Comparison of ENCODE assay signal across 8 cellular contexts in the genomic region with DNA sequence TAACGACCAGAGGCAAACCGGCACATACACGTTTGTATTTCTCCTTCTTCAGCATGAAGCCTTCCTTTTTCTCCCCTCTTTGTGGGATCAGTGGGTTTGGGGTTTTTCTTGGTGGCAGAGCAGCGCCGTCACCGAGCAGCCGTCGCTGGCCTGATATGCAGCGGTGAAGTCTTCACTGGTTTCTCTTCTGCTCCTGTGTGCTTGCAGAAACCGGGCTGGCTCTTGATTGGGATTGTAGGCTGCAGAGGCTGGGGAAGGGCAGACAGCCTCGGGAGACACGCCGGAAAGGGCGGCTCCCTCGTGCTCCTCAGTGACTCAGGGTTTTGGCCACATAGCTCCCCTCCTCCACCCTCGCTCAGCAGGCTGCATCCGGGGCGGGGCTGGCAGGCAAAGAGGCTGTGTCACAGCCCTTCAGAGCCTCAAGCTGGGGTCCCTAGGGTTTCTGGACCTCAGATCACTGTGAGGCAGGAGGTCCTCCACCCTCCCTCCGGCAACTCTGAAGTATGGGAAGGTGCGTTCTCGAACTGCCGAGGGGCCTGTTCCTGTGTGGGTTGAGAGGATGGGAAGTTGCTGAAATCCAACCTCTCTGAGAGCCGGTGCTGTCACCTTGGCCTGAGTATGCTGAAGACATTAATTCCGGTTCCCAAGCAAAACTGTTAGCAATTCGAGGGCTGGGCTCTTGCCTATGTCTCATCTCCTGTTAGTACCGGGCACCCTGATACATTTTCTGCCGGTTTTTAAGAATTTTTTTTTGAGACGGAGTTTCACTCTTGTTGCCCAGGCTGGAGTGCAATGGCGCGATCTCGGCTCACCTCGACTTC. TPM values are rescaled to one million over a fixed set of nuclear protein-coding genes. Genes with fewer than 3 reads are reported as not detected.
A peak's percentile ranks its signal among the peaks of the same experiment; 100 is the strongest.
DNase-seq lines count a peak whose midpoint lies in the region; ATAC-seq and TF ChIP-seq lines count a peak whose summit lies in the region.

No MANE protein-coding gene starts in this region.

- no peaks in the 10 kb centered on the region for H3K27me3 ChIP-seq in AG04450 (ENCODE audit: control insufficient read depth, insufficient read depth, low read length)

- peaks cover 11% of the 10 kb centered on the region for H3K9me3 ChIP-seq in AG04450 (ENCODE audit: control insufficient read depth, insufficient read depth, low read length)

- DNase-seq in AG04450 (ENCODE audit: low read depth, low spot score) (peak; percentile 16), NCI-H510A treated with DMSO at 0.1 percent for 48 hours (lab: John Stamatoyannopoulos, UW) (peak; percentile 85), mesenteric fat pad (ENCODE audit: low spot score) (peak; percentile 97)
- DNase-seq in activated CD4-positive, alpha-beta T cell treated with anti-CD3 and anti-CD28 coated beads, Interleukin-2, amount 50 U/mL, for 4 hours: peak; percentile 85 to 86
- peak; percentile 78 for DNase-seq in effector CD4-positive, alpha-beta T cell
- peak; percentile 84 to 87 for DNase-seq in stimulated activated CD8-positive, alpha-beta memory T cell treated with anti-CD3 and anti-CD28 coated beads, Interleukin-15, amount 100 ng/mL, for 48 hours (ENCODE audit: low read depth in 2 of 2)

- peak; percentile 77 for ATAC-seq in GM18870 (IDR thresholded peaks at IDR 0.05; ENCODE audit: unreplicated experiment)
- ATAC-seq in HG03095 (IDR thresholded peaks at IDR 0.05; ENCODE audit: unreplicated experiment): peak; percentile 77

- POLR2A ChIA-PET in AG04450 (lab: Yijun Ruan, JAX): interaction anchor here (0.6 kb wide), 1 partner anchor 30 kb away, joined by 6 read pairs; no protein-coding TSS in a partner anchor

- CTCF ChIA-PET in AG04450 (lab: Charles Lee): no interaction called here

- H3K4me3 ChIP-seq in AG04450 (ENCODE audit: low read depth, low read length): no peak overlapping the region

- no peak for TF ChIP-seq CTCF in AG04450 (IDR thresholded peaks at IDR 0.05; ENCODE audit: low read depth, low read length)

- peak overlapping the region; percentile 43 for H3K27ac ChIP-seq in AG04450 (ENCODE audit: low read depth, low read length)

RNA-seq across cellular contexts. Expression of gene NQO2, which starts 24.2 kb away (rescaled TPM):
- 32.4 and 34.3 TPM in 2 replicates for polyA plus RNA-seq in AG04450 (2011; rRNA removed)
- 19.9 and 24.7 TPM in 2 replicates for polyA minus RNA-seq in AG04450 (2011; rRNA and poly(A)+ RNA removed)
- 54.4 TPM for total RNA-seq in mesenteric fat pad

RNA-seq across cellular contexts. Expression of gene RIPK1, which starts 44.4 kb away (rescaled TPM):
- polyA plus RNA-seq in AG04450 (2011; rRNA removed): 25.5 and 25.9 TPM in 2 replicates
- polyA minus RNA-seq in AG04450 (2011; rRNA and poly(A)+ RNA removed): 26.5 and 29.1 TPM in 2 replicates
- 29.1 TPM for total RNA-seq in mesenteric fat pad

RNA-seq across cellular contexts. Expression of gene SERPINB6, which starts 52.5 kb away (rescaled TPM):
- 107 and 120 TPM in 2 replicates for polyA plus RNA-seq in AG04450 (2011; rRNA removed)
- 83.3 and 83.5 TPM in 2 replicates for polyA minus RNA-seq in AG04450 (2011; rRNA and poly(A)+ RNA removed)
- 127 TPM for total RNA-seq in mesenteric fat pad

Comparison
In these comparisons a context has a peak if more than half of its experiments do, and no peak if none do; other contexts are left out.
1. DNase-seq: peak in every context shown above with its lines; median percentile 97 in mesenteric fat pad; 86 in activated CD4-positive, alpha-beta T cell treated with anti-CD3 and anti-CD28 coated beads, Interleukin-2, amount 50 U/mL, for 4 hours; 86 in stimulated activated CD8-positive, alpha-beta memory T cell treated with anti-CD3 and anti-CD28 coated beads, Interleukin-15, amount 100 ng/mL, for 48 hours; 85 in NCI-H510A treated with DMSO at 0.1 percent for 48 hours; 78 in effector CD4-positive, alpha-beta T cell; 16 in AG04450.